In the genomic region with DNA sequence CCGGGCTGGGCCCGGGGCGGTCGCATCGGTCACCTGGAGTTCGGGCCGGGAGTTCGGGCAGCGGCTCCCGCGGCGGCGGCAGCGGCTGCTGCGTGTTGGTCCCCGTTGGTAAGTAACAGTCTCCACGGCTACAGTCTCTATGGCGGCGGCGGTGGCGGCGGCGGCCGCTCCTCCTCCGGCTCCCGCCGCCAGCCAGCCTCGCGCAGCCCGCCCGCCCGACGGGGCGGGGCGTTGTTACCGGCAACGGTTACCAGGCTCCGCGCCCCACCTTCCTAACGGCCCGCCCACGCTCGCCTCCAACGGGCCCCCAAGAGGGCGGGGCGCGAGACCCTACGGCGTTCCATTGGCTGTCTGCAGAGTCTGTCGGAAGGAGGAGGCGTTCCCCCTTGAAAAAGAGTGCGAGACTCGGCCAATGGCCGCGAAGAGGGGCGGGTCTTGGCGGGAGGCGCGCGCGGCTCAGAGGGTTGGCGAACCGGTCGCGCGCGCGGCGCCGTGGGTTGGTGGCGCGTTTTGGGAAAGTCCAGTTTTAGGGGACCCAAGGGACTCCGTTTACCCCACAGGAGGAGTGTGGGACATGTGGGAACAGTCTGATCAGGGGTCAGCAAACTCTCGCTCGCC, we compare ENCODE assay signal across 1 cellular context.
TF ChIP-seq lines count a peak whose summit lies in the region.

RFX2 (minus strand) TSS at position 141 of the 618 bp plus-strand sequence. CDS start 63,004 bp downstream, outside the sequence.

TF ChIP-seq in K562, 482 proteins besides CTCF, POLR2A, EP300 and RAD21 (continued from another document and continues in another):
- TF ChIP-seq ZNF407 (IDR thresholded peaks at IDR 0.05; ENCODE audit: low read depth) (no peak), ZBTB43 (CRISPR knock-in tag; IDR thresholded peaks at IDR 0.05) (no peak), ZNF766 (CRISPR knock-in tag; conservative IDR thresholded peaks at IDR 0.05) (no peak), RBM22 (IDR thresholded peaks at IDR 0.05; ENCODE audit: low read depth, low read length, poor library complexity, severe bottlenecking) (peak; percentile 100), KHSRP (IDR thresholded peaks at IDR 0.05) (no peak), NEUROD1 (IDR thresholded peaks at IDR 0.05; ENCODE audit: borderline replicate concordance, low read depth, low read length, partially characterized antibody) (peak; percentile 95), PPARD (CRISPR knock-in tag; IDR thresholded peaks at IDR 0.05) (no peak), ZNF444 (CRISPR knock-in tag; IDR thresholded peaks at IDR 0.05) (no peak), AFF1 (IDR thresholded peaks at IDR 0.05; ENCODE audit: low read depth in 1 of 2, partially characterized antibody in 2 of 2) (no peak), CHD4 (IDR thresholded peaks at IDR 0.05; ENCODE audit: insufficient read depth, insufficient replicate concordance, low read depth, low read length, poor library complexity, severe bottlenecking) (no peak), ZNF184 (CRISPR knock-in tag; IDR thresholded peaks at IDR 0.05) (no peak), HMBOX1 (IDR thresholded peaks at IDR 0.05) (no peak), POLR2AphosphoS2 (IDR thresholded peaks at IDR 0.05; ENCODE audit: low read length) (peak; percentile 59; the same call in 1 of the 2 replicates), MEF2A (IDR thresholded peaks at IDR 0.05; ENCODE audit: control insufficient read depth, low read depth, low read length) (no peak), RBFOX2 (IDR thresholded peaks at IDR 0.05; ENCODE audit: low read depth, low read length) (peak; percentile 97), RBBP5 (IDR thresholded peaks at IDR 0.05; ENCODE audit: borderline replicate concordance, insufficient read depth, low read length, poor library complexity, severe bottlenecking) (peak; percentile 31), TEAD2 (tag; IDR thresholded peaks at IDR 0.05) (no peak), HDAC2 (IDR thresholded peaks at IDR 0.05) (no peak), STAT5A (IDR thresholded peaks at IDR 0.05; ENCODE audit: borderline replicate concordance, low read length) (no peak), CBFA2T2 (conservative IDR thresholded peaks at IDR 0.05) (no peak), XRCC3 (IDR thresholded peaks at IDR 0.05) (no peak), NR2C1 (IDR thresholded peaks at IDR 0.05) (no peak), NR2C1 (tag; IDR thresholded peaks at IDR 0.05) (no peak), ZFP1 (CRISPR knock-in tag; IDR thresholded peaks at IDR 0.05) (no peak), ZNF436 (CRISPR knock-in tag; IDR thresholded peaks at IDR 0.05) (no peak), SNAPC5 (CRISPR knock-in tag; IDR thresholded peaks at IDR 0.05) (no peak), SMARCE1 (IDR thresholded peaks at IDR 0.05) (no peak), KDM4B (IDR thresholded peaks at IDR 0.05; ENCODE audit: borderline replicate concordance in 2 of 2, low read depth in 1 of 2) (no peak)
- TF ChIP-seq, protein P1, sequence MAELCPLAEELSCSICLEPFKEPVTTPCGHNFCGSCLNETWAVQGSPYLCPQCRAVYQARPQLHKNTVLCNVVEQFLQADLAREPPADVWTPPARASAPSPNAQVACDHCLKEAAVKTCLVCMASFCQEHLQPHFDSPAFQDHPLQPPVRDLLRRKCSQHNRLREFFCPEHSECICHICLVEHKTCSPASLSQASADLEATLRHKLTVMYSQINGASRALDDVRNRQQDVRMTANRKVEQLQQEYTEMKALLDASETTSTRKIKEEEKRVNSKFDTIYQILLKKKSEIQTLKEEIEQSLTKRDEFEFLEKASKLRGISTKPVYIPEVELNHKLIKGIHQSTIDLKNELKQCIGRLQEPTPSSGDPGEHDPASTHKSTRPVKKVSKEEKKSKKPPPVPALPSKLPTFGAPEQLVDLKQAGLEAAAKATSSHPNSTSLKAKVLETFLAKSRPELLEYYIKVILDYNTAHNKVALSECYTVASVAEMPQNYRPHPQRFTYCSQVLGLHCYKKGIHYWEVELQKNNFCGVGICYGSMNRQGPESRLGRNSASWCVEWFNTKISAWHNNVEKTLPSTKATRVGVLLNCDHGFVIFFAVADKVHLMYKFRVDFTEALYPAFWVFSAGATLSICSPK (IDR thresholded peaks at IDR 0.05; ENCODE audit: borderline replicate concordance): no peak
- TF ChIP-seq, protein P2, sequence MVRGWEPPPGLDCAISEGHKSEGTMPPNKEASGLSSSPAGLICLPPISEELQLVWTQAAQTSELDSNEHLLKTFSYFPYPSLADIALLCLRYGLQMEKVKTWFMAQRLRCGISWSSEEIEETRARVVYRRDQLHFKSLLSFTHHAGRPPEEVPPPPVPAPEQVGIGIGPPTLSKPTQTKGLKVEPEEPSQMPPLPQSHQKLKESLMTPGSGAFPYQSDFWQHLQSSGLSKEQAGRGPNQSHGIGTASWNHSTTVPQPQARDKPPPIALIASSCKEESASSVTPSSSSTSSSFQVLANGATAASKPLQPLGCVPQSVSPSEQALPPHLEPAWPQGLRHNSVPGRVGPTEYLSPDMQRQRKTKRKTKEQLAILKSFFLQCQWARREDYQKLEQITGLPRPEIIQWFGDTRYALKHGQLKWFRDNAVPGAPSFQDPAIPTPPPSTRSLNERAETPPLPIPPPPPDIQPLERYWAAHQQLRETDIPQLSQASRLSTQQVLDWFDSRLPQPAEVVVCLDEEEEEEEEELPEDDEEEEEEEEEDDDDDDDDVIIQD (CRISPR knock-in tag; IDR thresholded peaks at IDR 0.05): no peak
